1 cellular context compared by ENCODE assay signal in genomic region chr17:82332669-82333278, GRCh38.
TF ChIP-seq lines count a peak whose summit lies in the region.

No MANE protein-coding gene starts in this region.

TF ChIP-seq in K562, 482 proteins besides CTCF, POLR2A, EP300 and RAD21 (continued from another document):
- TF ChIP-seq ZBTB11 (CRISPR knock-in tag; IDR thresholded peaks at IDR 0.05) (0 out of 6 replicates have a peak, but pooled peaks of 1 of the 3 experiments have one; percentile 43), RFX5 (IDR thresholded peaks at IDR 0.05; ENCODE audit: low read depth, low read length) (no peak), SAFB2 (IDR thresholded peaks at IDR 0.05; ENCODE audit: borderline replicate concordance, low read depth, low read length, severe bottlenecking) (no peak), STAT6 (CRISPR knock-in tag; IDR thresholded peaks at IDR 0.05) (no peak), PHB (CRISPR knock-in tag; IDR thresholded peaks at IDR 0.05) (no peak), CEBPG (CRISPR knock-in tag; IDR thresholded peaks at IDR 0.05) (no peak), CEBPG (tag; conservative IDR thresholded peaks at IDR 0.05 in 1 of 2, IDR thresholded peaks at IDR 0.05 in 1 of 2) (no peak), GATAD2A (IDR thresholded peaks at IDR 0.05) (0 out of 2 replicates have a peak, but pooled peaks have one; percentile 24), ZBTB33 (CRISPR knock-in tag; IDR thresholded peaks at IDR 0.05) (no peak), XRCC4 (IDR thresholded peaks at IDR 0.05; ENCODE audit: extremely low read depth, insufficient read depth, insufficient read length) (no peak), OTX1 (CRISPR knock-in tag; IDR thresholded peaks at IDR 0.05) (no peak), TARDBP (IDR thresholded peaks at IDR 0.05) (no peak), BHLHE40 (IDR thresholded peaks at IDR 0.05; ENCODE audit: low read length) (peak; percentile 28; the same call in 1 of the 2 replicates), ZNF232 (CRISPR knock-in tag; IDR thresholded peaks at IDR 0.05) (no peak), NR2F6 (CRISPR knock-in tag; IDR thresholded peaks at IDR 0.05) (no peak), KDM1A (IDR thresholded peaks at IDR 0.05) (peak in 1 of 2 experiments; percentile 86; a peak in 2 of 4 replicates), MGA (IDR thresholded peaks at IDR 0.05) (peak; percentile 81), ZNF134 (CRISPR knock-in tag; conservative IDR thresholded peaks at IDR 0.05) (no peak), ZNF766 (CRISPR knock-in tag; conservative IDR thresholded peaks at IDR 0.05) (no peak), ZFPM2 (CRISPR knock-in tag; IDR thresholded peaks at IDR 0.05) (no peak), ZNF707 (CRISPR knock-in tag; conservative IDR thresholded peaks at IDR 0.05) (no peak)
TF ChIP-seq in K562: peak in this region for 35.
